In the genomic region with DNA sequence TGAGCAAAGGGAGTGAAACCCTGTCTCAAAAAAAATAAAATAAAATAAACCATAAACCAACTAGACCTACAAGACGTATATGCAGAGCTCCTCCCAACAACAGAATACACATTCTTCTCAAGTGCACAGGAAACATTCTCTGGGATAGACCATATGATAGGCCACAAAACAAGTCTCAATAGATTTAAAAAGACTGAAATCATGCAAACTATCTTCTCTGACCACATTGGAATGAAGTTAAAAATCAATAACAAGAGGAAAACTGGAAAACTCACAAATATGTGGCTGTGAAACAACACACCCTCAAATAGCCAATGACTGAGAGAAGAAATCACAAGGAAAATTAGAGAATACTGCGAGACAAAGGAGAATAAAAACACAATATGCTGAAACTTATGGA, we compare ENCODE assay signal across 29 cellular contexts. TPM values are rescaled to one million over a fixed set of nuclear protein-coding genes. Genes with fewer than 3 reads are reported as not detected.
"Had no signal": no experiment of that assay in that cellular context is flagged by ENCODE, and none has a peak within 500 bp of the region (broad histone marks: within the 10 kb centered on the region; RNA-seq: fewer than 3 reads in every experiment).

No MANE protein-coding gene starts in this region.

- H3K4me1 Mint-ChIP-seq: activated B cell treated with CpG ODN at 0.5 μM for 24 hours; activated naive CD4-positive, alpha-beta T cell treated with anti-CD3 and anti-CD28 coated beads, Interleukin-2, amount 50 U/mL, for 24 hours; activated naive CD8-positive, alpha-beta T cell treated with anti-CD3 and anti-CD28 coated beads for 36 hours; activated naive CD8-positive, alpha-beta T cell treated with anti-CD3 and anti-CD28 coated beads, Interleukin-2, amount 50 U/mL, for 24 hours had no signal

- ATAC-seq: activated CD4-positive, CD25-positive, alpha-beta regulatory T cell treated with anti-CD3 and anti-CD28 coated beads, Interleukin-2, amount 50 U/mL, for 24 hours; activated CD8-positive, alpha-beta T cell treated with anti-CD3 and anti-CD28 coated beads for 36 hours; activated naive CD8-positive, alpha-beta T cell treated with anti-CD3 and anti-CD28 coated beads, Interleukin-2, amount 50 U/mL, for 24 hours; body of pancreas; gastroesophageal sphincter; heart right ventricle had no signal

- H3K9me3 Mint-ChIP-seq: activated B cell treated with CpG ODN at 0.5 μM for 24 hours; activated CD8-positive, alpha-beta T cell treated with anti-CD3 and anti-CD28 coated beads for 36 hours; activated naive CD4-positive, alpha-beta T cell treated with anti-CD3 and anti-CD28 coated beads, Interleukin-2, amount 50 U/mL, for 24 hours; activated naive CD8-positive, alpha-beta T cell treated with anti-CD3 and anti-CD28 coated beads, Interleukin-2, amount 50 U/mL, for 24 hours; activated T-helper 1 cell treated with anti-CD3 and anti-CD28 coated beads, Interleukin-12 subunit alpha, Interleukin-12 subunit beta, Interleukin-2, Interleukin-4 antibody, amounts not matched to agents 30 ng/mL and 10 ng/mL and 1 ng/mL, durations not matched to agents 14 hours and 24 hours and 36 hours; activated T-helper 2 cell treated with anti-CD3 and anti-CD28 coated beads, Interferon-gamma antibody, Interleukin-2, Interleukin-4, amounts not matched to agents 10 μg/mL and 5 μg/mL and 100 μg/mL, durations not matched to agents 14 hours and 24 hours and 36 hours had no signal

- H3K4me1 ChIP-seq: adrenal gland, body of pancreas, gastroesophageal sphincter, heart right ventricle had no signal

- H3K36me3 Mint-ChIP-seq: activated naive CD4-positive, alpha-beta T cell treated with anti-CD3 and anti-CD28 coated beads, Interleukin-2, amount 50 U/mL, for 24 hours; activated naive CD8-positive, alpha-beta T cell treated with anti-CD3 and anti-CD28 coated beads for 36 hours had no signal

- H3K27ac ChIP-seq: adrenal gland, body of pancreas, epithelial cell of prostate, gastroesophageal sphincter, heart right ventricle, VCaP had no signal

- H3K9me3 ChIP-seq: body of pancreas, gastroesophageal sphincter had no signal

- DNase-seq: activated B cell treated with CpG ODN at 0.5 μM for 24 hours; activated CD4-positive, alpha-beta T cell treated with anti-CD3 and anti-CD28 coated beads for 48 hours; activated CD4-positive, alpha-beta T cell treated with anti-CD3 and anti-CD28 coated beads, Interleukin-2, amount 50 U/mL, for 1 hour; activated CD4-positive, alpha-beta T cell treated with anti-CD3 and anti-CD28 coated beads, Interleukin-2, amount 50 U/mL, for 48 hours; activated CD8-positive, alpha-beta memory T cell treated with anti-CD3 and anti-CD28 coated beads for 24 hours; activated CD8-positive, alpha-beta T cell treated with anti-CD3 and anti-CD28 coated beads for 36 hours; activated effector memory CD4-positive, alpha-beta T cell treated with anti-CD3 and anti-CD28 coated beads, Interleukin-2, amount 50 U/mL, for 16 hours; activated naive CD4-positive, alpha-beta T cell treated with anti-CD3 and anti-CD28 coated beads for 36 hours; activated naive CD8-positive, alpha-beta T cell treated with anti-CD3 and anti-CD28 coated beads for 36 hours; activated naive CD8-positive, alpha-beta T cell treated with anti-CD3 and anti-CD28 coated beads, Interleukin-2, amount 50 U/mL, for 24 hours; activated T-cell treated with anti-CD3 and anti-CD28 coated beads, Interleukin-2, amount 50 U/mL, for 48 hours; adrenal gland; amygdala; body of pancreas; caudate nucleus; cortex of kidney; dermis blood vessel endothelial cell; effector CD8-positive, alpha-beta T cell; foreskin melanocyte; heart right ventricle; T-helper 1 cell; T-helper 2 cell had no signal

- H3K4me3 ChIP-seq: adrenal gland, body of pancreas, gastroesophageal sphincter, heart right ventricle had no signal

- H3K27ac Mint-ChIP-seq: activated B cell treated with CpG ODN at 0.5 μM for 24 hours; activated CD8-positive, alpha-beta T cell treated with anti-CD3 and anti-CD28 coated beads for 36 hours; activated naive CD4-positive, alpha-beta T cell treated with anti-CD3 and anti-CD28 coated beads for 36 hours; activated naive CD4-positive, alpha-beta T cell treated with anti-CD3 and anti-CD28 coated beads, Interleukin-2, amount 50 U/mL, for 24 hours; activated naive CD8-positive, alpha-beta T cell treated with anti-CD3 and anti-CD28 coated beads for 36 hours; activated naive CD8-positive, alpha-beta T cell treated with anti-CD3 and anti-CD28 coated beads, Interleukin-2, amount 50 U/mL, for 24 hours; activated T-helper 1 cell treated with anti-CD3 and anti-CD28 coated beads, Interleukin-12 subunit alpha, Interleukin-12 subunit beta, Interleukin-2, Interleukin-4 antibody, amounts not matched to agents 30 ng/mL and 10 ng/mL and 1 ng/mL, durations not matched to agents 14 hours and 24 hours and 36 hours; activated T-helper 2 cell treated with anti-CD3 and anti-CD28 coated beads, Interferon-gamma antibody, Interleukin-2, Interleukin-4, amounts not matched to agents 10 μg/mL and 5 μg/mL and 100 μg/mL, durations not matched to agents 14 hours and 24 hours and 36 hours had no signal

- H3K36me3 ChIP-seq: adrenal gland, gastroesophageal sphincter, heart right ventricle had no signal

- H3K27me3 Mint-ChIP-seq: activated CD8-positive, alpha-beta T cell treated with anti-CD3 and anti-CD28 coated beads for 36 hours; activated naive CD4-positive, alpha-beta T cell treated with anti-CD3 and anti-CD28 coated beads, Interleukin-2, amount 50 U/mL, for 24 hours; activated naive CD8-positive, alpha-beta T cell treated with anti-CD3 and anti-CD28 coated beads for 36 hours; activated naive CD8-positive, alpha-beta T cell treated with anti-CD3 and anti-CD28 coated beads, Interleukin-2, amount 50 U/mL, for 24 hours had no signal

- H3K4me3 Mint-ChIP-seq: activated B cell treated with CpG ODN at 0.5 μM for 24 hours; activated CD8-positive, alpha-beta T cell treated with anti-CD3 and anti-CD28 coated beads for 36 hours; activated naive CD4-positive, alpha-beta T cell treated with anti-CD3 and anti-CD28 coated beads for 36 hours; activated naive CD4-positive, alpha-beta T cell treated with anti-CD3 and anti-CD28 coated beads, Interleukin-2, amount 50 U/mL, for 24 hours; activated naive CD8-positive, alpha-beta T cell treated with anti-CD3 and anti-CD28 coated beads for 36 hours; activated naive CD8-positive, alpha-beta T cell treated with anti-CD3 and anti-CD28 coated beads, Interleukin-2, amount 50 U/mL, for 24 hours; activated T-helper 1 cell treated with anti-CD3 and anti-CD28 coated beads, Interleukin-12 subunit alpha, Interleukin-12 subunit beta, Interleukin-2, Interleukin-4 antibody, amounts not matched to agents 30 ng/mL and 10 ng/mL and 1 ng/mL, durations not matched to agents 14 hours and 24 hours and 36 hours had no signal

- H3K27me3 ChIP-seq: adrenal gland, body of pancreas, gastroesophageal sphincter, heart right ventricle had no signal

RNA-seq across cellular contexts. Expression of gene PRELID3A, which starts 23.5 kb away (rescaled TPM):
- total RNA-seq: body of pancreas had no signal
